9 cellular contexts compared by ENCODE assay signal in genomic region chr6:79631800-79632172, GRCh38. TPM values are rescaled to one million over a fixed set of nuclear protein-coding genes. Genes with fewer than 3 reads are reported as not detected.
DNase-seq lines count a peak whose midpoint lies in the region; ATAC-seq, FAIRE-seq and TF ChIP-seq lines count a peak whose summit lies in the region.
"Had no signal": no experiment of that assay in that cellular context is flagged by ENCODE, and none has a peak within 500 bp of the region (broad histone marks: within the 10 kb centered on the region; RNA-seq: fewer than 3 reads in every experiment).

No MANE protein-coding gene starts in this region.

- no peaks in the 10 kb centered on the region for H3K79me2 ChIP-seq in keratinocyte (ENCODE audit: control insufficient read depth, insufficient read depth, low read length)

- H3K4me1 Mint-ChIP-seq in T-helper 1 cell treated with Interleukin-12 subunit alpha and Interleukin-12 subunit beta and Interleukin-4 antibody, amounts not matched to agents 30 μg/mL and 1 μg/mL, for 36 hours (ENCODE audit: low read depth), result peaks cover 7% of the 10 kb centered on the region

- peak overlapping the region; percentile 67 for H3K9ac ChIP-seq in adipocyte (ENCODE audit: low read length)
- peak overlapping the region; percentile 64 for H3K9ac ChIP-seq in keratinocyte (ENCODE audit: control insufficient read depth, extremely low read depth, insufficient read depth, low read length)

- no peak for FAIRE-seq in keratinocyte (lab: Jason Lieb, UNC)

- peak overlapping the region; percentile 79 for H3K4me3 Mint-ChIP-seq in T-helper 1 cell treated with Interleukin-12 subunit alpha and Interleukin-12 subunit beta and Interleukin-4 antibody, amounts not matched to agents 30 μg/mL and 1 μg/mL, for 36 hours

- TF ChIP-seq CTCF in keratinocyte (optimal IDR thresholded peaks at IDR 0.05 in 1 of 3, IDR thresholded peaks at IDR 0.05 in 1 of 3, conservative IDR thresholded peaks at IDR 0.05 in 1 of 3; ENCODE audit: extremely low read depth in 1 of 3, insufficient read depth in 2 of 3, low read length in 3 of 3) (no peak), suprapubic skin (IDR thresholded peaks at IDR 0.05) (no peak)

- WGBS in suprapubic skin, result 25% methylated on average over 7 of the region's 7 CpGs

- dilution Hi-C loops in keratinocyte (cut with MboI; ENCODE audit: extremely low pct_ligation_motif_present, low sequenced_read_pairs), result no loop called here

- no peak overlapping the region for H3K27ac Mint-ChIP-seq in T-helper 1 cell treated with Interleukin-12 subunit alpha and Interleukin-12 subunit beta and Interleukin-4 antibody, amounts not matched to agents 30 μg/mL and 1 μg/mL, for 36 hours

- ATAC-seq in HG02938 (IDR thresholded peaks at IDR 0.05; ENCODE audit: unreplicated experiment), result no peak

- no peak for TF ChIP-seq POLR2A in suprapubic skin (IDR thresholded peaks at IDR 0.05)

- H3K36me3 ChIP-seq in adipocyte (ENCODE audit: control insufficient read depth, insufficient read depth, low read length, severe bottlenecking) (no peaks in the 10 kb centered on the region), keratinocyte (ENCODE audit: control insufficient read depth in 2 of 2, extremely low read depth in 1 of 2, insufficient read depth in 2 of 2, low read length in 2 of 2) (no peaks in the 10 kb centered on the region), suprapubic skin (no peaks in the 10 kb centered on the region)

- no peak overlapping the region for H2AFZ ChIP-seq in keratinocyte (ENCODE audit: control insufficient read depth, low read length)

- no peaks in the 10 kb centered on the region for H4K20me1 ChIP-seq in keratinocyte (ENCODE audit: control insufficient read depth, extremely low read depth, insufficient read depth, low read length)

- H3K27ac ChIP-seq in keratinocyte (ENCODE audit: control insufficient read depth, insufficient read depth, low read length), result no peak overlapping the region
- peak overlapping the region; percentile 74 for H3K27ac ChIP-seq in suprapubic skin

- H3K9me3 ChIP-seq in adipocyte (ENCODE audit: control insufficient read depth, low read length), result no peaks in the 10 kb centered on the region
- H3K9me3 ChIP-seq in keratinocyte (ENCODE audit: control insufficient read depth, low read depth, low read length), result no peaks in the 10 kb centered on the region
- no peaks in the 10 kb centered on the region for H3K9me3 ChIP-seq in suprapubic skin

- H3K27me3 ChIP-seq in adipocyte (replicated peaks; ENCODE audit: control insufficient read depth, insufficient read depth, low read length), result peaks cover 7% of the 10 kb centered on the region
- H3K27me3 ChIP-seq in keratinocyte (ENCODE audit: control insufficient read depth, extremely low read depth, insufficient read depth, low read length), result no peaks in the 10 kb centered on the region
- no peaks in the 10 kb centered on the region for H3K27me3 ChIP-seq in suprapubic skin

- peaks cover 63% of the 10 kb centered on the region for H3K27me3 Mint-ChIP-seq in T-helper 1 cell treated with Interleukin-12 subunit alpha and Interleukin-12 subunit beta and Interleukin-4 antibody, amounts not matched to agents 30 μg/mL and 1 μg/mL, for 36 hours (ENCODE audit: low read depth)

- no peaks in the 10 kb centered on the region for H3K9me3 Mint-ChIP-seq in T-helper 1 cell treated with Interleukin-12 subunit alpha and Interleukin-12 subunit beta and Interleukin-4 antibody, amounts not matched to agents 30 μg/mL and 1 μg/mL, for 36 hours

- peaks cover 6% of the 10 kb centered on the region for H3K4me1 ChIP-seq in adipocyte (ENCODE audit: control insufficient read depth, insufficient read depth, low read length)
- H3K4me1 ChIP-seq in keratinocyte (ENCODE audit: control insufficient read depth, extremely low read depth, insufficient read depth, low read length), result peaks cover 21% of the 10 kb centered on the region
- peaks cover 9% of the 10 kb centered on the region for H3K4me1 ChIP-seq in suprapubic skin

- H3K4me3 ChIP-seq in adipocyte (ENCODE audit: low read length), result peak overlapping the region; percentile 88
- H3K4me3 ChIP-seq in keratinocyte (ENCODE audit: control insufficient read depth in 2 of 3, extremely low read depth in 1 of 3, insufficient read depth in 2 of 3, low read depth in 1 of 3, low read length in 3 of 3), result peak overlapping the region; percentile 63 to 73 (median 66)
- peak overlapping the region; percentile 73 for H3K4me3 ChIP-seq in suprapubic skin

- H3K9me1 ChIP-seq in keratinocyte (ENCODE audit: control insufficient read depth, extremely low read depth, insufficient read depth, low read length), result no peaks in the 10 kb centered on the region

- no peaks in the 10 kb centered on the region for H3K36me3 Mint-ChIP-seq in T-helper 1 cell treated with Interleukin-12 subunit alpha and Interleukin-12 subunit beta and Interleukin-4 antibody, amounts not matched to agents 30 μg/mL and 1 μg/mL, for 36 hours (ENCODE audit: low read depth)

- H3K4me2 ChIP-seq in keratinocyte (ENCODE audit: control insufficient read depth, extremely low read depth, insufficient read depth, low read depth, low read length), result peak overlapping the region; percentile 77

- DNase-seq in T-helper 1 cell (no peak), adipocyte (ENCODE audit: low read depth) (no peak), keratinocyte (ENCODE audit: low read depth, low spot score) (no peak), suprapubic skin (ENCODE audit: low spot score in 2 of 2) (no peak), foreskin melanocyte (no peak)
- DNase-seq in stimulated activated CD8-positive, alpha-beta memory T cell treated with anti-CD3 and anti-CD28 coated beads, Interleukin-4, amount 100 ng/mL, for 48 hours, result no peak
- DNase-seq: NCI-H1436 treated with DMSO at 0.1 percent for 48 hours had no signal

- TF ChIP-seq EP300 in suprapubic skin (IDR thresholded peaks at IDR 0.05), result no peak

RNA-seq across cellular contexts. Expression of gene SH3BGRL2, which starts 0.7 kb away (rescaled TPM):
- 1.9 to 3.9 TPM (median 3.8 TPM) in 3 replicates for polyA plus RNA-seq in keratinocyte
- 5.0 TPM for polyA plus RNA-seq in keratinocyte (2011; ENCODE audit: low read depth)
- polyA plus RNA-seq in keratinocyte (2011; cell fraction: cytosol; rRNA removed), result 2.8 and 5.3 TPM in 2 replicates
- 2.0 and 2.5 TPM in 2 replicates for polyA plus RNA-seq in keratinocyte (2011; cell fraction: nucleus; rRNA removed)
- polyA plus RNA-seq in keratinocyte (2012; ENCODE audit: low replicate concordance), result 3.1 and 4.4 TPM in 2 replicates
- 0.56 to 3.5 TPM (median 1.6 TPM) in 3 replicates for polyA minus RNA-seq in keratinocyte
- 4.0 TPM for polyA minus RNA-seq in keratinocyte (2011; cell fraction: cytosol; rRNA and poly(A)+ RNA removed)
- 1.5 and 2.7 TPM in 2 replicates for polyA minus RNA-seq in keratinocyte (2011; cell fraction: nucleus; rRNA and poly(A)+ RNA removed)
- 10 to 100 TPM; 30.5 to 67.1 (median 56.7) TPM for total RNA-seq in suprapubic skin
